Comparison of ENCODE assay signal across 8 cellular contexts in the genomic region with DNA sequence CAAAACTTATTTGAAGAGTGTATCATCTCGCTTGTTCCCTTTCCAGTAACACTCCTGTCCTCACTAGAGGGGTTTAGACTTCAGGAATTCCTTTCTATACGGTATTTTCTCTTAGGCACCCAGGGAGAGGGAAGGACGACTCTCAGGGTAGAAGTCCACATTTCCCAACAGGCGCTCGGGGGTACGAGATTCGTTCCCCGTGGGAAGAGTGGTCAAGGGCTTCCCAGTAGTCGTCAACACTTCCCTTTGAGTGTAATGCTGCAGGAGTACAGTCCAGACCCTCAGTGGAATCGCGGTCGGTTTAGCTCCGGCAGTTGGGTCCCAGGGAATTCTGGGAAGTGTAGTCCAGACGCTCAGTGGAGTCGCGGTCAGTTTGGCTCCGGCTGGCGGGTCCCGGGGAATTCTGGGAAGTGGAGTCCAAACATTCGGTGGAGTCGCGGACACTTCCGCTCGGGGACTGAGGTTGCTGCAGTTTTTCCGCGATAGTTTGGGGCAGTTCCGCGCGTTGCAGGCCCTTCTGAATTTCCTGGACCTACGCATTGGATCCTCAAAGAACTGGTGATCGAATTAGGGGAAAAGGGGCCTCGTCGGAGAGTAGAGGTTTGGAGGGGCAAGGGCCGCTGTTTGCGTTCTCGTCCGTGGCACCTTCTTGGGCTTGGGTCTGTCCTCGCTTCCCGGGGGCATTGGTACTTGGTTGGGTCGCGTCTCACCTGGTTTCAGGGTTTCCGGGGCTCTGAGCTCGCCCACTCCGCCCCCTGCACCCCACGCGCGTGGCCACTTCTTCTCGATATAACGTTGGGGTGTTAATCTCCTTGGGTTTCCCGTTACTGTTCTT. TPM values are rescaled to one million over a fixed set of nuclear protein-coding genes. Genes with fewer than 3 reads are reported as not detected.
DNase-seq lines count a peak whose midpoint lies in the region; ATAC-seq and TF ChIP-seq lines count a peak whose summit lies in the region.

Gene ZNF224, plus strand, starts transcription at position 431 of the 835 bp plus-strand sequence. CDS start 3,513 bp downstream, outside the sequence.

- H2AK5ac ChIP-seq in H9 (ENCODE audit: insufficient read length, low read length) = no peak within 1 kb of the TSS

- H3K27me3 ChIP-seq in DND-41 (ENCODE audit: insufficient read depth, low read length, poor library complexity) (no peaks in the 10 kb centered on the region), H9 (ENCODE audit: insufficient read depth, low read length) (no peaks in the 10 kb centered on the region), MM.1S (replicated peaks; ENCODE audit: insufficient read depth, low read length) (no peaks in the 10 kb centered on the region), SJCRH30 (no peaks in the 10 kb centered on the region), foreskin keratinocyte (no peaks in the 10 kb centered on the region), neuron (ENCODE audit: insufficient read depth, low read length) (no peaks in the 10 kb centered on the region)

- H3K56ac ChIP-seq in H9 (ENCODE audit: insufficient read length, low read depth, low read length) = no peak within 1 kb of the TSS

- no peak within 1 kb of the TSS for H3K23ac ChIP-seq in H9 (ENCODE audit: insufficient read length, low read depth, low read length)

- H2BK12ac ChIP-seq in H9 (ENCODE audit: insufficient read length, low read depth, low read length) = no peak within 1 kb of the TSS

- H3T11ph ChIP-seq in H9 (ENCODE audit: low read length) = no peak within 1 kb of the TSS

- H3K4me1 ChIP-seq in DND-41 (ENCODE audit: insufficient read depth, low read length) (peaks cover 27% of the 10 kb centered on the region), H9 (ENCODE audit: insufficient read depth, low read length) (no peaks in the 10 kb centered on the region), MM.1S (ENCODE audit: low read length) (no peaks in the 10 kb centered on the region), SJCRH30 (no peaks in the 10 kb centered on the region), foreskin keratinocyte (no peaks in the 10 kb centered on the region), neuron (ENCODE audit: insufficient read depth, low read length) (no peaks in the 10 kb centered on the region)

- DNase-seq in DND-41 (peak; percentile 91), H9 (peak; percentile 94), MM.1S (peak; percentile 92), SJCRH30 (peak; percentile 93 to 96), activated gamma-delta T cell treated with Interleukin-2 at 50 U/mL for 16 hours (peak; percentile 84), foreskin keratinocyte (peak; percentile 71 to 81), stromal cell of bone marrow (ENCODE audit: low read depth) (peak; percentile 90)

- no peak within 1 kb of the TSS for H4K5ac ChIP-seq in H9 (ENCODE audit: insufficient read length, low read depth, low read length)

- H3K9ac ChIP-seq in DND-41 (ENCODE audit: low read depth, low read length) (peak within 1 kb of the TSS; percentile 73), H9 (ENCODE audit: extremely low read depth, insufficient read length, low read length) (peak within 1 kb of the TSS; percentile 68), MM.1S (ENCODE audit: low read length) (peak within 1 kb of the TSS; percentile 68)

- H3K9me3 ChIP-seq in DND-41 (ENCODE audit: insufficient read depth, low read length, severe bottlenecking) (no peaks in the 10 kb centered on the region), H9 (ENCODE audit: control insufficient read depth, low read depth, low read length) (no peaks in the 10 kb centered on the region), MM.1S (replicated peaks; ENCODE audit: insufficient read depth, low read length) (no peaks in the 10 kb centered on the region), SJCRH30 (replicated peaks) (no peaks in the 10 kb centered on the region), neuron (ENCODE audit: low read length) (no peaks in the 10 kb centered on the region)

- H3K23me2 ChIP-seq in H9 (ENCODE audit: insufficient read length, low read depth, low read length, poor library complexity, severe bottlenecking) = peaks cover 12% of the 10 kb centered on the region

- WGBS in H9 (ENCODE audit: extremely low coverage, insufficient read length, low lambda C conversion rate) = no CpG with 5 or more reads among the region's 50 CpGs

- no peaks in the 10 kb centered on the region for H3K9me2 ChIP-seq in MM.1S (replicated peaks; ENCODE audit: insufficient read depth, low read length)

- peaks cover 4 to 5% of the 10 kb centered on the region in 2 experiments for H3K4me1 Mint-ChIP-seq in H9

- ATAC-seq in DND-41 (ENCODE audit: insufficient read depth, low read depth) (peak; percentile 89), foreskin keratinocyte (peak; percentile 92)

- no peak within 1 kb of the TSS for H3K4ac ChIP-seq in H9 (ENCODE audit: low read depth, low read length)

- H3K9me3 Mint-ChIP-seq in H9 = 0 out of 5 replicates have a peak, but pooled peaks cover 0 to 3% of the 10 kb centered on the region in 2 experiments

- peak within 1 kb of the TSS; percentile 64 to 96 (median 87); a peak in 5 of 7 replicates for H3K27ac Mint-ChIP-seq in H9

- no peak within 1 kb of the TSS for H3K14ac ChIP-seq in H9 (ENCODE audit: insufficient read depth, low read length)

- H3K27me3 Mint-ChIP-seq in H9 (ENCODE audit: low read depth) = peaks cover 5% of the 10 kb centered on the region

- H3K4me3 Mint-ChIP-seq in H9 = peak within 1 kb of the TSS; percentile 99

- no peak for TF ChIP-seq CTCF in DND-41 (IDR thresholded peaks at IDR 0.05; ENCODE audit: borderline replicate concordance, extremely low read depth, low read length, poor library complexity, severe bottlenecking)
- no peak for TF ChIP-seq CTCF in H9 (conservative IDR thresholded peaks at IDR 0.05)
- TF ChIP-seq CTCF in MM.1S (IDR thresholded peaks at IDR 0.05; ENCODE audit: low read length) = no peak
- TF ChIP-seq CTCF in foreskin keratinocyte (conservative IDR thresholded peaks at IDR 0.05) = no peak

- H3K4me2 ChIP-seq in DND-41 (ENCODE audit: insufficient read depth, low read length) (peak within 1 kb of the TSS; percentile 69), H9 (ENCODE audit: insufficient read depth, insufficient read length, low read length) (peak within 1 kb of the TSS; percentile 62), MM.1S (ENCODE audit: low read depth, low read length) (peak within 1 kb of the TSS; percentile 64)

- no peaks in the 10 kb centered on the region; the same call in 1 of the 2 replicates for H4K20me1 ChIP-seq in DND-41 (ENCODE audit: insufficient read depth, low read length)
- no peaks in the 10 kb centered on the region for H4K20me1 ChIP-seq in H9 (ENCODE audit: control insufficient read depth, insufficient read depth, insufficient read length)
- H4K20me1 ChIP-seq in MM.1S (ENCODE audit: insufficient read depth, low read length) = no peaks in the 10 kb centered on the region

- H3K79me2 ChIP-seq in DND-41 (ENCODE audit: insufficient read depth, low read length) (peaks cover 47% of the 10 kb centered on the region), H9 (ENCODE audit: insufficient read depth, low read length) (no peaks in the 10 kb centered on the region), MM.1S (ENCODE audit: low read length) (peaks cover 20% of the 10 kb centered on the region)

- no peak within 1 kb of the TSS for H4K8ac ChIP-seq in H9 (replicated peaks; ENCODE audit: insufficient read length, low read depth, low read length)

- H2AFZ ChIP-seq in DND-41 (ENCODE audit: low read depth, low read length) (peak within 1 kb of the TSS; percentile 98), H9 (ENCODE audit: low read length) (peak within 1 kb of the TSS; percentile 84), MM.1S (ENCODE audit: low read length) (peak within 1 kb of the TSS; percentile 96), neuron (ENCODE audit: low read depth, low read length) (peak within 1 kb of the TSS; percentile 91)

- H3K18ac ChIP-seq in H9 (ENCODE audit: insufficient read length, low read depth, low read length) = no peak within 1 kb of the TSS

- no peak within 1 kb of the TSS for H2BK20ac ChIP-seq in H9 (ENCODE audit: low read depth, low read length, poor library complexity, severe bottlenecking)

- H4K91ac ChIP-seq in H9 (ENCODE audit: insufficient read length, low read depth, low read length) = no peak within 1 kb of the TSS

- 0 out of 2 replicates have a peak, but pooled peaks cover 3% of the 10 kb centered on the region for H3F3A ChIP-seq in MM.1S (ENCODE audit: insufficient read depth, low read length)

- H2BK15ac ChIP-seq in H9 (ENCODE audit: low read depth, low read length) = no peak within 1 kb of the TSS

- H3K27ac ChIP-seq in DND-41 (ENCODE audit: low read length) = peak within 1 kb of the TSS; percentile 87
- H3K27ac ChIP-seq in H9 (ENCODE audit: insufficient read length, low read depth, low read length) = no peak within 1 kb of the TSS
- H3K27ac ChIP-seq in MM.1S (ENCODE audit: low read length) = peak within 1 kb of the TSS; percentile 16; the same call in 1 of the 2 replicates
- peak within 1 kb of the TSS; percentile 17; the same call in 1 of the 2 replicates for H3K27ac ChIP-seq in SJCRH30
- peak within 1 kb of the TSS; percentile 37 for H3K27ac ChIP-seq in foreskin keratinocyte

- H2BK120ac ChIP-seq in H9 (ENCODE audit: low read depth, low read length, poor library complexity, severe bottlenecking) = no peak within 1 kb of the TSS

- H2BK5ac ChIP-seq in H9 (ENCODE audit: insufficient read length, low read length) = no peak within 1 kb of the TSS

- peaks cover 28% of the 10 kb centered on the region for H3K36me3 ChIP-seq in DND-41 (ENCODE audit: insufficient read depth, low read length)
- H3K36me3 ChIP-seq in MM.1S (replicated peaks; ENCODE audit: insufficient read depth, low read length) = no peaks in the 10 kb centered on the region; the same call in 1 of the 2 replicates
- H3K36me3 ChIP-seq in SJCRH30 = peaks cover 11% of the 10 kb centered on the region
- H3K36me3 ChIP-seq in neuron (ENCODE audit: insufficient read depth, low read length) = peaks cover 15% of the 10 kb centered on the region

- H3K36me3 Mint-ChIP-seq in H9 (ENCODE audit: insufficient read depth in 1 of 3, low read depth in 3 of 3) = peaks cover 0 to 15% (median 9%) of the 10 kb centered on the region in 3 experiments; a peak in 6 of 7 replicates

- H3K4me3 ChIP-seq in DND-41 (ENCODE audit: low read depth in 1 of 2, low read length in 2 of 2) = peak within 1 kb of the TSS; percentile 90
- H3K4me3 ChIP-seq in MM.1S (ENCODE audit: low read length) = peak within 1 kb of the TSS; percentile 81
- peak within 1 kb of the TSS; percentile 75 for H3K4me3 ChIP-seq in SJCRH30
- H3K4me3 ChIP-seq in neuron (ENCODE audit: low read length) = peak within 1 kb of the TSS; percentile 69

- H3K79me1 ChIP-seq in H9 (ENCODE audit: insufficient read depth, low read depth, low read length, poor library complexity, severe bottlenecking) = no peaks in the 10 kb centered on the region

RNA-seq across cellular contexts. Expression of gene ZNF224, which starts in this region (rescaled TPM):
- total RNA-seq in H9 (2021) (15.2 and 19.0 TPM in 2 replicates), foreskin keratinocyte (10.1 and 13.1 TPM in 2 replicates)
- total RNA-seq in SJCRH30 (2014; rRNA removed; shearing (Covaris generic)) = 18.1 and 26.3 TPM in 2 replicates
- polyA plus RNA-seq in foreskin keratinocyte = 2.0 and 2.1 TPM in 2 replicates
